Comparison of ENCODE assay signal across 8 cellular contexts in genomic region chrX:44873415-44874270, GRCh38. TPM values are rescaled to one million over a fixed set of nuclear protein-coding genes. Genes with fewer than 3 reads are reported as not detected.
DNase-seq lines count a peak whose midpoint lies in the region; ATAC-seq and TF ChIP-seq lines count a peak whose summit lies in the region.

No MANE protein-coding gene starts in this region.

- CTCF ChIA-PET in activated CD8-positive, alpha-beta T cell treated with anti-CD3 and anti-CD28 coated beads for 36 hours (lab: Charles Lee), result no interaction called here

- H3K4me1 Mint-ChIP-seq in activated CD8-positive, alpha-beta T cell treated with anti-CD3 and anti-CD28 coated beads for 36 hours (ENCODE audit: low read depth), result peaks cover 9% of the 10 kb centered on the region

- peak overlapping the region; percentile 99 for H3K27ac Mint-ChIP-seq in activated CD8-positive, alpha-beta T cell treated with anti-CD3 and anti-CD28 coated beads for 36 hours

- POLR2A ChIA-PET in activated CD8-positive, alpha-beta T cell treated with anti-CD3 and anti-CD28 coated beads for 36 hours (lab: Charles Lee), result interaction anchor here (0.7 to 1.2 kb wide), 2 partner anchors 21 to 25 kb away, joined by 3 to 4 read pairs; no protein-coding TSS in a partner anchor

- no peaks in the 10 kb centered on the region for H3K9me3 ChIP-seq in ectodermal cell (ENCODE audit: control insufficient read depth, low read length)

- intact Hi-C loops in activated CD8-positive, alpha-beta T cell treated with anti-CD3 and anti-CD28 coated beads for 36 hours (cut with micrococcal nuclease), result loop anchor here (5.0 to 10.0 kb wide), 2 partner anchors 51 to 199 kb away; no protein-coding TSS in a partner anchor

- H3K9me3 Mint-ChIP-seq in activated CD8-positive, alpha-beta T cell treated with anti-CD3 and anti-CD28 coated beads for 36 hours, result no peaks in the 10 kb centered on the region

- peak overlapping the region; percentile 70 for H3K4me3 ChIP-seq in ectodermal cell (ENCODE audit: insufficient read depth, low read depth, low read length)

- 0% methylated on average over 99 of the region's 99 CpGs for WGBS in ectodermal cell, 2 experiments

- H3K27ac ChIP-seq in ectodermal cell (ENCODE audit: insufficient read depth, low read depth, low read length, poor library complexity, severe bottlenecking), result peak overlapping the region; percentile 95

- no peaks in the 10 kb centered on the region for H3K27me3 ChIP-seq in ectodermal cell (ENCODE audit: control insufficient read depth, insufficient read depth, low read length, poor library complexity, severe bottlenecking)

- H3K4me3 Mint-ChIP-seq in activated CD8-positive, alpha-beta T cell treated with anti-CD3 and anti-CD28 coated beads for 36 hours, result peak overlapping the region; percentile 95

- H3K27me3 Mint-ChIP-seq in activated CD8-positive, alpha-beta T cell treated with anti-CD3 and anti-CD28 coated beads for 36 hours, result no peaks in the 10 kb centered on the region

- H3K36me3 Mint-ChIP-seq in activated CD8-positive, alpha-beta T cell treated with anti-CD3 and anti-CD28 coated beads for 36 hours (ENCODE audit: low read depth), result peaks cover 7% of the 10 kb centered on the region

- ATAC-seq in GM21619 (IDR thresholded peaks at IDR 0.05; ENCODE audit: unreplicated experiment), result peak; percentile 6
- peak; percentile 10 for ATAC-seq in activated CD8-positive, alpha-beta T cell treated with anti-CD3 and anti-CD28 coated beads for 36 hours

- no peaks in the 10 kb centered on the region for H3K4me1 ChIP-seq in ectodermal cell (ENCODE audit: control insufficient read depth, insufficient read depth, low read length)

- DNase-seq in C1 segment of cervical spinal cord (lab: John Stamatoyannopoulos, UW) (peak in 12 of 14 donors; percentile 18 to 84 (median 61)), NCI-H2196 (lab: John Stamatoyannopoulos, UW; ENCODE audit: unreplicated experiment) (peak; percentile 24), medulla oblongata (ENCODE audit: extremely low spot score) (peak; percentile 21), cortex of kidney (lab: John Stamatoyannopoulos, UW) (no peak)
- peak; percentile 48 for DNase-seq in activated CD8-positive, alpha-beta T cell treated with anti-CD3 and anti-CD28 coated beads for 36 hours
- peak; percentile 16 to 27 for DNase-seq in stimulated activated CD8-positive, alpha-beta memory T cell treated with anti-CD3 and anti-CD28 coated beads, Interleukin-15, amount 100 ng/mL, for 48 hours (ENCODE audit: low read depth in 2 of 2)

- TF ChIP-seq CTCF in activated CD8-positive, alpha-beta T cell treated with anti-CD3 and anti-CD28 coated beads for 36 hours (IDR thresholded peaks at IDR 0.05), result no peak

- H3K36me3 ChIP-seq in ectodermal cell (ENCODE audit: control insufficient read depth, insufficient read depth, low read length), result no peaks in the 10 kb centered on the region

RNA-seq across cellular contexts. Expression of gene KDM6A, which starts 0.7 kb away (rescaled TPM):
- 10 to 100 TPM; 18.9 to 21.1 TPM for total RNA-seq in activated CD8-positive, alpha-beta T cell treated with anti-CD3 and anti-CD28 coated beads for 36 hours
- 25.8 TPM for polyA plus RNA-seq in ectodermal cell (2013, experiment 1 of 4)
- polyA plus RNA-seq in ectodermal cell (2013, experiment 2 of 4), result 29.7 TPM
- polyA plus RNA-seq in ectodermal cell (2013, experiment 3 of 4), result 21.5 TPM
- 22.9 TPM for polyA plus RNA-seq in ectodermal cell (2013, experiment 4 of 4)

RNA-seq across cellular contexts. Expression of gene DUSP21, which starts 29.8 kb away (rescaled TPM):
- total RNA-seq in activated CD8-positive, alpha-beta T cell treated with anti-CD3 and anti-CD28 coated beads for 36 hours, result not detected
- not detected for polyA plus RNA-seq in ectodermal cell (2013, experiment 1 of 4)
- polyA plus RNA-seq in ectodermal cell (2013, experiment 2 of 4), result not detected
- polyA plus RNA-seq in ectodermal cell (2013, experiment 3 of 4), result not detected
- not detected for polyA plus RNA-seq in ectodermal cell (2013, experiment 4 of 4)
